32 cellular contexts compared by ENCODE assay signal in genomic region chr6:63567966-63568365, GRCh38.
"Had no signal": no experiment of that assay in that cellular context is flagged by ENCODE, and none has a peak within 500 bp of the region (broad histone marks: within the 10 kb centered on the region; RNA-seq: fewer than 3 reads in every experiment).

No MANE protein-coding gene starts in this region.

- H3K27me3 Mint-ChIP-seq: activated B cell treated with CpG ODN at 0.5 μM for 24 hours; activated naive CD8-positive, alpha-beta T cell had no signal

- ATAC-seq: activated CD8-positive, alpha-beta memory T cell treated with anti-CD3 and anti-CD28 coated beads, Interleukin-2, amount 10 ng/mL, durations not matched to agents 7 days and 5 days; activated CD8-positive, alpha-beta T cell treated with anti-CD3 and anti-CD28 coated beads, Interleukin-2, amount 10 ng/mL, durations not matched to agents 7 days and 5 days; activated T-cell treated with anti-CD3 and anti-CD28 coated beads, Interleukin-2, amount 50 U/mL, for 72 hours; foreskin keratinocyte; heart left ventricle; stimulated activated naive B cell treated with anti-CD40 and anti-IgM and Interleukin-4, amounts not matched to agents 10 μg/mL and 1 μg/mL and 100 μg/mL, for 72 hours had no signal

- H3K36me3 Mint-ChIP-seq: activated naive CD8-positive, alpha-beta T cell; brain; naive B cell had no signal

- H3K4me2 ChIP-seq: smooth muscle cell had no signal

- H3K36me3 ChIP-seq: cardiac muscle cell, esophagus muscularis mucosa, heart left ventricle, neutrophil, sigmoid colon, suprapubic skin, tibial nerve had no signal

- H3K27ac Mint-ChIP-seq: activated B cell treated with CpG ODN at 0.5 μM for 24 hours; activated CD8-positive, alpha-beta memory T cell treated with anti-CD3 and anti-CD28 coated beads, Interleukin-2, amount 10 ng/mL, durations not matched to agents 7 days and 5 days; activated CD8-positive, alpha-beta T cell treated with anti-CD3 and anti-CD28 coated beads, Interleukin-2, amount 10 ng/mL, durations not matched to agents 7 days and 5 days; activated naive CD8-positive, alpha-beta T cell; activated T-cell treated with anti-CD3 and anti-CD28 coated beads, Interleukin-2, amount 50 U/mL, for 72 hours; brain; endodermal cell; mesothelial cell of epicardium; naive B cell; nephron progenitor cell; stimulated activated naive B cell treated with anti-CD40 and anti-IgM and Interleukin-4, amounts not matched to agents 10 μg/mL and 1 μg/mL and 100 μg/mL, for 72 hours; T-helper 2 cell treated with Interferon-gamma antibody and Interleukin-4, amounts not matched to agents 5 μg/mL and 100 μg/mL, for 36 hours had no signal

- H3K9me3 ChIP-seq: esophagus muscularis mucosa, neutrophil, sigmoid colon, tibial nerve had no signal

- H3K9me3 Mint-ChIP-seq: activated B cell treated with CpG ODN at 0.5 μM for 24 hours; activated T-cell treated with anti-CD3 and anti-CD28 coated beads, Interleukin-2, amount 50 U/mL, for 72 hours; naive B cell; stimulated activated naive B cell treated with anti-CD40 and anti-IgM and Interleukin-4, amounts not matched to agents 10 μg/mL and 1 μg/mL and 100 μg/mL, for 72 hours; T-helper 2 cell treated with Interferon-gamma antibody and Interleukin-4, amounts not matched to agents 5 μg/mL and 100 μg/mL, for 36 hours had no signal

- H3K4me3 Mint-ChIP-seq: activated B cell treated with CpG ODN at 0.5 μM for 24 hours; activated CD8-positive, alpha-beta memory T cell treated with anti-CD3 and anti-CD28 coated beads, Interleukin-2, amount 10 ng/mL, durations not matched to agents 7 days and 5 days; activated CD8-positive, alpha-beta T cell treated with anti-CD3 and anti-CD28 coated beads, Interleukin-2, amount 10 ng/mL, durations not matched to agents 7 days and 5 days; activated naive CD8-positive, alpha-beta T cell; activated T-cell treated with anti-CD3 and anti-CD28 coated beads, Interleukin-2, amount 50 U/mL, for 72 hours; brain; endodermal cell; mesothelial cell of epicardium; naive B cell; nephron progenitor cell; stimulated activated naive B cell treated with anti-CD40 and anti-IgM and Interleukin-4, amounts not matched to agents 10 μg/mL and 1 μg/mL and 100 μg/mL, for 72 hours; T-helper 2 cell treated with Interferon-gamma antibody and Interleukin-4, amounts not matched to agents 5 μg/mL and 100 μg/mL, for 36 hours had no signal

- H3K27ac ChIP-seq: cardiac muscle cell, coronary artery, dorsolateral prefrontal cortex, esophagus muscularis mucosa, foreskin keratinocyte, heart left ventricle, neutrophil, sigmoid colon, suprapubic skin, tibial nerve had no signal

- DNase-seq: activated B cell treated with CpG ODN at 0.5 μM for 24 hours; activated CD4-positive, alpha-beta T cell treated with anti-CD3 and anti-CD28 coated beads, Interleukin-2, amount 50 U/mL, for 1 hour; activated CD8-positive, alpha-beta memory T cell treated with anti-CD3 and anti-CD28 coated beads, Interleukin-2, amount 10 ng/mL, durations not matched to agents 7 days and 5 days; activated CD8-positive, alpha-beta T cell treated with anti-CD3 and anti-CD28 coated beads, Interleukin-2, amount 10 ng/mL, durations not matched to agents 7 days and 5 days; activated naive CD4-positive, alpha-beta T cell treated with Interleukin-2 at 50 U/mL for 16 hours; activated T-cell treated with anti-CD3 and anti-CD28 coated beads for 4 hours; activated T-cell treated with anti-CD3 and anti-CD28 coated beads, Interleukin-2, amount 50 U/mL, for 72 hours; aorta; dorsolateral prefrontal cortex; endodermal cell; foreskin keratinocyte; heart left ventricle; naive B cell; nephron progenitor cell; retina; sigmoid colon; stimulated activated CD4-positive, alpha-beta T cell treated with anti-CD3 and anti-CD28 coated beads, Interleukin-15, amount 100 ng/mL, for 24 hours; stimulated activated CD4-positive, alpha-beta T cell treated with anti-CD3 and anti-CD28 coated beads, Interleukin-2, amount 100 ng/mL, for 24 hours; stimulated activated naive B cell treated with anti-CD40 and anti-IgM and Interleukin-4, amounts not matched to agents 10 μg/mL and 1 μg/mL and 100 μg/mL, for 72 hours; T-helper 1 cell had no signal

- H3K4me3 ChIP-seq: cardiac muscle cell, coronary artery, dorsolateral prefrontal cortex, esophagus muscularis mucosa, heart left ventricle, sigmoid colon, smooth muscle cell, suprapubic skin, tibial nerve had no signal

- H3K27me3 ChIP-seq: cardiac muscle cell, dorsolateral prefrontal cortex, esophagus muscularis mucosa, foreskin keratinocyte, heart left ventricle, neutrophil, sigmoid colon, suprapubic skin, tibial nerve had no signal

- FAIRE-seq: urothelium cell line had no signal
